1 cellular context compared by ENCODE assay signal in genomic region chr1:2104621-2105427, GRCh38.
TF ChIP-seq lines count a peak whose summit lies in the region.

No MANE protein-coding gene starts in this region.

TF ChIP-seq in HepG2, 621 proteins besides CTCF, POLR2A, EP300 and RAD21 (continued from another document and continues in another):
- TF ChIP-seq ZHX1 (CRISPR knock-in tag; IDR thresholded peaks at IDR 0.05; ENCODE audit: low read depth) (peak; percentile 79), HINFP (CRISPR knock-in tag; IDR thresholded peaks at IDR 0.05; ENCODE audit: low read depth) (0 out of 2 replicates have a peak, but pooled peaks have one; percentile 42), ZNF317 (CRISPR knock-in tag; IDR thresholded peaks at IDR 0.05) (peak; percentile 69; the same call in 1 of the 2 replicates), YEATS2 (CRISPR knock-in tag; IDR thresholded peaks at IDR 0.05; ENCODE audit: borderline replicate concordance) (peak; percentile 33; the same call in 1 of the 2 replicates), NR1H2 (CRISPR knock-in tag; IDR thresholded peaks at IDR 0.05; ENCODE audit: borderline replicate concordance, low read depth) (no peak), TGIF2 (CRISPR knock-in tag; IDR thresholded peaks at IDR 0.05) (peak; percentile 54; the same call in 1 of the 2 replicates), CCAR2 (optimal IDR thresholded peaks at IDR 0.05; ENCODE audit: low read depth, low read length) (no peak), KDM3A (CRISPR knock-in tag; IDR thresholded peaks at IDR 0.05; ENCODE audit: low read depth) (peak; percentile 37; the same call in 1 of the 2 replicates), ZNF552 (CRISPR knock-in tag; IDR thresholded peaks at IDR 0.05; ENCODE audit: borderline replicate concordance) (no peak), THRA (CRISPR knock-in tag; IDR thresholded peaks at IDR 0.05; ENCODE audit: borderline replicate concordance) (peak; percentile 72), HIC2 (CRISPR knock-in tag; IDR thresholded peaks at IDR 0.05; ENCODE audit: low read depth) (peak; percentile 48; the same call in 1 of the 2 replicates), ZNF232 (CRISPR knock-in tag; IDR thresholded peaks at IDR 0.05; ENCODE audit: borderline replicate concordance) (no peak), HOXD1 (CRISPR knock-in tag; IDR thresholded peaks at IDR 0.05) (no peak), FOSL2 (CRISPR knock-in tag; IDR thresholded peaks at IDR 0.05) (peak; percentile 60), ZNF574 (CRISPR knock-in tag; IDR thresholded peaks at IDR 0.05) (peak; percentile 63; the same call in 1 of the 2 replicates), TAF1 (CRISPR knock-in tag; IDR thresholded peaks at IDR 0.05) (no peak; the same call in 1 of the 2 replicates), PITX1 (CRISPR knock-in tag; IDR thresholded peaks at IDR 0.05) (no peak), ZNF24 (IDR thresholded peaks at IDR 0.05) (no peak), GATAD1 (CRISPR knock-in tag; IDR thresholded peaks at IDR 0.05) (no peak; the same call in 1 of the 2 replicates), HOXA9 (CRISPR knock-in tag; IDR thresholded peaks at IDR 0.05; ENCODE audit: borderline replicate concordance) (no peak), STAT6 (CRISPR knock-in tag; IDR thresholded peaks at IDR 0.05; ENCODE audit: borderline replicate concordance) (no peak), ARHGAP35 (CRISPR knock-in tag; IDR thresholded peaks at IDR 0.05; ENCODE audit: borderline replicate concordance) (no peak), ZNF7 (CRISPR knock-in tag; IDR thresholded peaks at IDR 0.05) (no peak), ZNF136 (CRISPR knock-in tag; IDR thresholded peaks at IDR 0.05; ENCODE audit: low read depth) (no peak), SPEN (CRISPR knock-in tag; IDR thresholded peaks at IDR 0.05; ENCODE audit: low read depth) (no peak), ASH2L (IDR thresholded peaks at IDR 0.05; ENCODE audit: insufficient read length, low read depth, low read length) (no peak), ZNF546 (CRISPR knock-in tag; conservative IDR thresholded peaks at IDR 0.05) (no peak), TEAD2 (CRISPR knock-in tag; IDR thresholded peaks at IDR 0.05) (no peak), ZNF34 (CRISPR knock-in tag; IDR thresholded peaks at IDR 0.05; ENCODE audit: borderline replicate concordance) (no peak), HNF4G (IDR thresholded peaks at IDR 0.05; ENCODE audit: borderline replicate concordance, low read depth, low read length) (no peak; the same call in 1 of the 2 replicates), HNF4G (CRISPR knock-in tag; IDR thresholded peaks at IDR 0.05; ENCODE audit: borderline replicate concordance, low read depth) (no peak), ZSCAN29 (CRISPR knock-in tag; conservative IDR thresholded peaks at IDR 0.05) (no peak), ZNF597 (CRISPR knock-in tag; IDR thresholded peaks at IDR 0.05) (no peak), NFYB (CRISPR knock-in tag; IDR thresholded peaks at IDR 0.05) (no peak), KAT2B (IDR thresholded peaks at IDR 0.05; ENCODE audit: borderline replicate concordance, low read depth, low read length) (no peak), ZNF660 (CRISPR knock-in tag; IDR thresholded peaks at IDR 0.05; ENCODE audit: borderline replicate concordance, low read depth) (no peak), ZNF644 (CRISPR knock-in tag; IDR thresholded peaks at IDR 0.05; ENCODE audit: low read depth) (peak; percentile 44), ZNF275 (CRISPR knock-in tag; IDR thresholded peaks at IDR 0.05; ENCODE audit: borderline replicate concordance) (no peak), KDM4B (CRISPR knock-in tag; IDR thresholded peaks at IDR 0.05) (no peak), HNRNPK (IDR thresholded peaks at IDR 0.05; ENCODE audit: low read depth, low read length, poor library complexity, severe bottlenecking) (no peak), ZNF674 (CRISPR knock-in tag; IDR thresholded peaks at IDR 0.05; ENCODE audit: low read depth) (no peak), FOXK2 (IDR thresholded peaks at IDR 0.05) (0 out of 2 replicates have a peak, but pooled peaks have one; percentile 6), ZNF484 (CRISPR knock-in tag; IDR thresholded peaks at IDR 0.05; ENCODE audit: borderline replicate concordance, low read depth) (no peak), ZNF382 (CRISPR knock-in tag; IDR thresholded peaks at IDR 0.05; ENCODE audit: borderline replicate concordance) (no peak), LBX2 (CRISPR knock-in tag; IDR thresholded peaks at IDR 0.05; ENCODE audit: borderline replicate concordance) (no peak), JUN (CRISPR knock-in tag; IDR thresholded peaks at IDR 0.05) (no peak), EED (CRISPR knock-in tag; IDR thresholded peaks at IDR 0.05) (0 out of 2 replicates have a peak, but pooled peaks have one; percentile 42), ZNF746 (CRISPR knock-in tag; IDR thresholded peaks at IDR 0.05) (peak; percentile 41; the same call in 1 of the 2 replicates), SOX6 (IDR thresholded peaks at IDR 0.05) (no peak), SOX6 (CRISPR knock-in tag; IDR thresholded peaks at IDR 0.05) (peak; percentile 74), SIX1 (CRISPR knock-in tag; IDR thresholded peaks at IDR 0.05; ENCODE audit: borderline replicate concordance) (no peak), KMT2A (CRISPR knock-in tag; IDR thresholded peaks at IDR 0.05) (peak; percentile 57; the same call in 1 of the 2 replicates), PPARG (CRISPR knock-in tag; conservative IDR thresholded peaks at IDR 0.05) (no peak; the same call in 1 of the 2 replicates), MTA3 (CRISPR knock-in tag; IDR thresholded peaks at IDR 0.05) (no peak)
